In genomic region chr9:121372563-121373400, GRCh38 we compare ENCODE assay signal across 8 cellular contexts. TPM values are rescaled to one million over a fixed set of nuclear protein-coding genes. Genes with fewer than 3 reads are reported as not detected.
DNase-seq lines count a peak whose midpoint lies in the region; ATAC-seq and TF ChIP-seq lines count a peak whose summit lies in the region.

No MANE protein-coding gene starts in this region.

- no peak overlapping the region for H3K4me2 ChIP-seq in GM23338

- no peak overlapping the region for H3K27ac Mint-ChIP-seq in GM23338
- H3K27ac Mint-ChIP-seq in T-cell = peak overlapping the region; percentile 20 to 96

- no peak overlapping the region; the same call in 1 of the 2 replicates for H2AFZ ChIP-seq in GM23338

- H3F3A ChIP-seq in GM23338 (replicated peaks; ENCODE audit: low read depth) = no peaks in the 10 kb centered on the region

- 0 out of 2 replicates have a peak overlapping the region, but pooled peaks have one; percentile 30 for H3K27ac ChIP-seq in GM23338 (ENCODE audit: low read depth)
- peak overlapping the region in 7 of 8 donors; percentile 0 to 97 (median 95) for H3K27ac ChIP-seq in spleen

- peaks cover 10% of the 10 kb centered on the region for H3K27me3 ChIP-seq in GM23338 (ENCODE audit: insufficient read depth)
- no peaks in the 10 kb centered on the region for H3K27me3 ChIP-seq in spleen (replicated peaks in 1 of 7)

- TF ChIP-seq POLR2A in spleen (IDR thresholded peaks at IDR 0.05) = no peak

- H3K4me3 Mint-ChIP-seq in GM23338 (no peak overlapping the region), T-cell (no peak overlapping the region)

- H3K9me2 ChIP-seq in GM23338 (ENCODE audit: insufficient read depth) = no peaks in the 10 kb centered on the region

- no peaks in the 10 kb centered on the region for H3K9me3 ChIP-seq in spleen

- H3K4me3 ChIP-seq in GM23338 = no peak overlapping the region
- no peak overlapping the region for H3K4me3 ChIP-seq in fibroblast of villous mesenchyme (ENCODE audit: low read depth, low read length)
- no peak overlapping the region for H3K4me3 ChIP-seq in spleen

- TF ChIP-seq CTCF in GM23338 (conservative IDR thresholded peaks at IDR 0.05; ENCODE audit: low read depth in 2 of 2) (no peak), fibroblast of villous mesenchyme (IDR thresholded peaks at IDR 0.05; ENCODE audit: insufficient read depth, low read depth, low read length) (no peak), spleen (IDR thresholded peaks at IDR 0.05 in 8 of 11, conservative IDR thresholded peaks at IDR 0.05 in 3 of 11) (no peak)

- ATAC-seq in GM23338 (no peak), T-cell (replicated peaks in 1 of 4) (no peak)

- H3K27me3 Mint-ChIP-seq in GM23338 (ENCODE audit: insufficient read depth, low read depth, poor library complexity) (peaks cover 31% of the 10 kb centered on the region), T-cell (no peaks in the 10 kb centered on the region)

- H3K36me3 ChIP-seq in GM23338 (ENCODE audit: insufficient read depth) (no peaks in the 10 kb centered on the region), spleen (no peaks in the 10 kb centered on the region)

- WGBS in spleen, 5 donors = 51 to 65% (median 64%) methylated on average over 6 of the region's 6 CpGs

- peaks cover 6% of the 10 kb centered on the region; the same call in 2 of the 3 replicates for H3K36me3 Mint-ChIP-seq in GM23338 (ENCODE audit: low read depth)
- H3K36me3 Mint-ChIP-seq in T-cell = peaks cover 1% of the 10 kb centered on the region

- H4K20me1 ChIP-seq in GM23338 (replicated peaks; ENCODE audit: insufficient read depth) = no peaks in the 10 kb centered on the region

- intact Hi-C loops in spleen (cut with DNase I; ENCODE audit: low total_unique reads) = loop anchor here (10.0 kb wide), 1 partner anchor 48 kb away; no protein-coding TSS in a partner anchor

- POLR2A ChIA-PET in T-cell (lab: Charles Lee) = no interaction called here

- CTCF ChIA-PET in T-cell (lab: Charles Lee) = interaction anchor here in 1 of 2 donors (1.0 to 1.4 kb wide), 2 partner anchors 53 to 301 kb away, joined by 3 to 9 read pairs; no protein-coding TSS in a partner anchor

- H3K79me2 ChIP-seq in GM23338 (replicated peaks; ENCODE audit: insufficient read depth) = no peaks in the 10 kb centered on the region

- H3K9me3 Mint-ChIP-seq in GM23338 (peaks cover 10% of the 10 kb centered on the region), T-cell (peaks cover 0 to 4% (median 2%) of the 10 kb centered on the region in 3 donors)

- H3K4me1 ChIP-seq in GM23338 (ENCODE audit: insufficient read depth) (peaks cover 13% of the 10 kb centered on the region), spleen (peaks cover 4 to 58% (median 36%) of the 10 kb centered on the region in 6 donors)

- DNase-seq in GM23338 (ENCODE audit: low spot score) (no peak), T-cell (no peak), fibroblast of villous mesenchyme (ENCODE audit: low read depth) (peak; percentile 93), spleen (no peak), DMS153 (lab: John Stamatoyannopoulos, UW) (no peak), NCI-H69 (lab: John Stamatoyannopoulos, UW) (no peak)
- DNase-seq in stimulated activated CD4-positive, alpha-beta T cell treated with anti-CD3 and anti-CD28 coated beads, Interleukin-4, amount 100 ng/mL, for 4 hours = no peak
- no peak for DNase-seq in stimulated activated CD4-positive, alpha-beta T cell treated with anti-CD3 and anti-CD28 coated beads, Interleukin-1b, Interleukin-23, amount 100 ng/mL, for 48 hours

- H3K4me1 Mint-ChIP-seq in GM23338 = peaks cover 15% of the 10 kb centered on the region
- peaks cover 27 to 43% (median 37%) of the 10 kb centered on the region in 3 donors for H3K4me1 Mint-ChIP-seq in T-cell

TF ChIP-seq in GM23338, 12 proteins besides CTCF, POLR2A, EP300 and RAD21 (continues in another document):
- TF ChIP-seq ETS1 (IDR thresholded peaks at IDR 0.05) = no peak
- no peak for TF ChIP-seq REST (IDR thresholded peaks at IDR 0.05; ENCODE audit: unreplicated experiment)

RNA-seq across cellular contexts. Expression of gene STOM, which starts 2.7 kb away (rescaled TPM):
- 51.1 and 61.0 TPM in 2 replicates for total RNA-seq in GM23338 (2014; rRNA removed; shearing (Covaris generic))
- polyA plus RNA-seq in GM23338 (2016; fragmentation: Nextera tagmentation; extraction: Ambion mirVana) = 29.4 and 30.4 TPM in 2 replicates
- total RNA-seq in T-cell = 10 to 100 TPM; 24.2 to 73.9 (median 57.8) TPM
- 118 and 168 TPM in 2 replicates for total RNA-seq in fibroblast of villous mesenchyme
- total RNA-seq in spleen = 100 to 1,000 TPM; 265 to 493 (median 335) TPM
- 10 to 100 TPM; 42.7 to 91.6 (median 80.7) TPM for polyA plus RNA-seq in spleen
